In the genomic region with DNA sequence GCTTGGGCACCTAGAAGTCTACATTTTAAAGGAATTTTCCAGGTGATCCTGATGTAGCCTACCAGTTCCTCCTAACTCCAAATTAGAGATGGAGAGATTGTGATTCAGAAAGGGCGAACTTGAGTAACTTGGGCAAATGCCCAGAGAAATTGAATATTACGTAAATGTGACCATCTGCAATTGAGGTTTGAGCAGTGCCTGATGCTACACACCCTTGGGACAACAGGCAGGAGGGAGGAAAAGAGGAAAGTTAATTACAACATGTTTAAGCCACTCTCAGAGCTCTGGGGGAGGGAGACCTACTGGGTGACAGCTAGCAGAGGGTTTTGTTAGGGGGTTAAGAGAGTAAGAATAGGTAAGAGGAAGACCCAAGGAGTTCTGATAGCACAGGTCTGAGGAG, we compare ENCODE assay signal across 15 cellular contexts.
DNase-seq lines count a peak whose midpoint lies in the region; TF ChIP-seq lines count a peak whose summit lies in the region.
"Had no signal": no experiment of that assay in that cellular context is flagged by ENCODE, and none has a peak within 500 bp of the region (broad histone marks: within the 10 kb centered on the region; RNA-seq: fewer than 3 reads in every experiment).

No MANE protein-coding gene starts in this region.

- H3K27me3 ChIP-seq in MM.1S (replicated peaks; ENCODE audit: insufficient read depth, low read length) (no peaks in the 10 kb centered on the region), vagina (no peaks in the 10 kb centered on the region)
- H3K27me3 ChIP-seq: tibial artery had no signal

- DNase-seq in NOMO-1 (lab: John Stamatoyannopoulos, UW; ENCODE audit: unreplicated experiment in 2 of 2) (peak; percentile 4 to 28), NOMO-1 treated with dmso at 0.1 percent for 144 hours (lab: John Stamatoyannopoulos, UW; ENCODE audit: unreplicated experiment) (no peak), NCI-H1694 (lab: John Stamatoyannopoulos, UW) (peak; percentile 44), epithelial cell of esophagus (ENCODE audit: low read depth) (peak; percentile 26), skeletal muscle cell (ENCODE audit: low read depth) (peak; percentile 36), MM.1S (no peak), hippocampal formation (lab: John Stamatoyannopoulos, UW) (no peak), vagina (ENCODE audit: extremely low spot score in 2 of 2) (no peak)
- DNase-seq: activated CD4-positive, alpha-beta T cell treated with anti-CD3 and anti-CD28 coated beads for 1 hour; cerebellar nuclear complex; GOT3; left colon; psoas muscle; tibial artery had no signal

- H3K4me1 ChIP-seq in MM.1S (ENCODE audit: low read length) = no peaks in the 10 kb centered on the region
- H3K4me1 ChIP-seq in vagina = no peaks in the 10 kb centered on the region
- H3K4me1 ChIP-seq: psoas muscle, tibial artery had no signal

- H3K9me3 ChIP-seq in MM.1S (replicated peaks; ENCODE audit: insufficient read depth, low read length) = no peaks in the 10 kb centered on the region
- H3K9me3 ChIP-seq in vagina = no peaks in the 10 kb centered on the region
- H3K9me3 ChIP-seq: psoas muscle, tibial artery had no signal

- no peaks in the 10 kb centered on the region for H4K20me1 ChIP-seq in MM.1S (ENCODE audit: insufficient read depth, low read length)

- H2AFZ ChIP-seq in MM.1S (ENCODE audit: low read length) = no peak overlapping the region
- H2AFZ ChIP-seq: hepatocyte had no signal

- H3K4me3 ChIP-seq in epithelial cell of esophagus (ENCODE audit: low read length) (no peak overlapping the region), skeletal muscle cell (ENCODE audit: low read depth, low read length) (no peak overlapping the region), MM.1S (ENCODE audit: low read length) (no peak overlapping the region), vagina (no peak overlapping the region)
- H3K4me3 ChIP-seq: hepatocyte, psoas muscle, tibial artery had no signal

- H3F3A ChIP-seq in MM.1S (ENCODE audit: insufficient read depth, low read length) = no peaks in the 10 kb centered on the region

- H3K79me2 ChIP-seq in MM.1S (ENCODE audit: low read length) = no peaks in the 10 kb centered on the region
- H3K79me2 ChIP-seq: hepatocyte had no signal

- intact Hi-C loops in vagina (cut with DNase I) = no loop called here

- H3K4me2 ChIP-seq in MM.1S (ENCODE audit: low read depth, low read length) = no peak overlapping the region
- H3K4me2 ChIP-seq: hepatocyte had no signal

- H3K9ac ChIP-seq in MM.1S (ENCODE audit: low read length) = no peak overlapping the region

- TF ChIP-seq CTCF in epithelial cell of esophagus (IDR thresholded peaks at IDR 0.05; ENCODE audit: insufficient read depth, low read depth, low read length, missing control alignments) = no peak
- TF ChIP-seq CTCF in MM.1S (IDR thresholded peaks at IDR 0.05; ENCODE audit: low read length) = no peak
- no peak for TF ChIP-seq CTCF in vagina (IDR thresholded peaks at IDR 0.05)

- no peak for TF ChIP-seq POLR2A in vagina (IDR thresholded peaks at IDR 0.05)

- no peaks in the 10 kb centered on the region for H3K9me2 ChIP-seq in MM.1S (replicated peaks; ENCODE audit: insufficient read depth, low read length)

- H3K27ac ChIP-seq in MM.1S (ENCODE audit: low read length) = no peak overlapping the region
- no peak overlapping the region for H3K27ac ChIP-seq in vagina
- H3K27ac ChIP-seq: hepatocyte, psoas muscle, tibial artery had no signal

- H3K36me3 ChIP-seq in MM.1S (replicated peaks; ENCODE audit: insufficient read depth, low read length) = no peaks in the 10 kb centered on the region
- no peaks in the 10 kb centered on the region for H3K36me3 ChIP-seq in vagina
- H3K36me3 ChIP-seq: tibial artery had no signal

Comparison
In these comparisons a context has a peak if more than half of its experiments do, and no peak if none do; other contexts are left out.
1. DNase-seq: peak in NOMO-1 (2 of 2), NCI-H1694 (single experiment), epithelial cell of esophagus (single experiment) and skeletal muscle cell (single experiment); none in NOMO-1 treated with dmso at 0.1 percent for 144 hours (single experiment), MM.1S (single experiment), hippocampal formation (0 of 2) and vagina (0 of 2).